In genomic region chr16:30667361-30667905, GRCh38 we compare ENCODE assay signal across 18 cellular contexts.
"Had no signal": no experiment of that assay in that cellular context is flagged by ENCODE, and none has a peak within 500 bp of the region (broad histone marks: within the 10 kb centered on the region; RNA-seq: fewer than 3 reads in every experiment).

No MANE protein-coding gene starts in this region.

- H3K27ac Mint-ChIP-seq: T-helper 1 cell treated with Interleukin-12 subunit alpha and Interleukin-12 subunit beta and Interleukin-4 antibody, amounts not matched to agents 30 μg/mL and 1 μg/mL, for 36 hours; WTC11 had no signal

- FAIRE-seq: colon, pancreas, TTC549 had no signal

- H3K27me3 ChIP-seq: pancreas, tibial nerve had no signal

- DNase-seq: activated CD4-positive, alpha-beta T cell treated with anti-CD3 and anti-CD28 coated beads for 48 hours; activated CD8-positive, alpha-beta memory T cell treated with anti-CD3 and anti-CD28 coated beads, Interleukin-2, amount 50 U/mL, for 48 hours; activated naive CD4-positive, alpha-beta T cell; amniotic stem cell; foreskin fibroblast; glutamatergic neuron; hypothalamus; left ventricle myocardium superior; stimulated activated CD4-positive, alpha-beta T cell treated with anti-CD3 and anti-CD28 coated beads, Interleukin-12 subunit alpha, Interleukin-12 subunit beta, amount 100 ng/mL, for 4 hours; stimulated activated CD4-positive, alpha-beta T cell treated with anti-CD3 and anti-CD28 coated beads, Interleukin-2, amount 100 ng/mL, for 24 hours; substantia nigra had no signal

- H3K4me3 Mint-ChIP-seq: activated T-helper 1 cell treated with anti-CD3 and anti-CD28 coated beads, Interleukin-12 subunit alpha, Interleukin-12 subunit beta, Interleukin-2, Interleukin-4 antibody, amounts not matched to agents 30 ng/mL and 10 ng/mL and 1 ng/mL, durations not matched to agents 14 hours and 24 hours and 36 hours; T-helper 1 cell treated with Interleukin-12 subunit alpha and Interleukin-12 subunit beta and Interleukin-4 antibody, amounts not matched to agents 30 μg/mL and 1 μg/mL, for 36 hours; WTC11 had no signal

- H3K9me3 Mint-ChIP-seq: activated T-helper 1 cell treated with anti-CD3 and anti-CD28 coated beads, Interleukin-12 subunit alpha, Interleukin-12 subunit beta, Interleukin-2, Interleukin-4 antibody, amounts not matched to agents 30 ng/mL and 10 ng/mL and 1 ng/mL, durations not matched to agents 14 hours and 24 hours and 36 hours; T-helper 1 cell treated with Interleukin-12 subunit alpha and Interleukin-12 subunit beta and Interleukin-4 antibody, amounts not matched to agents 30 μg/mL and 1 μg/mL, for 36 hours; WTC11 had no signal

- H3K4me1 ChIP-seq: pancreas had no signal

- H3K27ac ChIP-seq: pancreas, tibial nerve had no signal

- ATAC-seq: left ventricle myocardium superior, pancreas, WTC11 had no signal

- H3K4me1 Mint-ChIP-seq: WTC11 had no signal

- H3K9me3 ChIP-seq: pancreas, tibial nerve had no signal

- H3K4me3 ChIP-seq: pancreas, tibial nerve had no signal
